In the genomic region with DNA sequence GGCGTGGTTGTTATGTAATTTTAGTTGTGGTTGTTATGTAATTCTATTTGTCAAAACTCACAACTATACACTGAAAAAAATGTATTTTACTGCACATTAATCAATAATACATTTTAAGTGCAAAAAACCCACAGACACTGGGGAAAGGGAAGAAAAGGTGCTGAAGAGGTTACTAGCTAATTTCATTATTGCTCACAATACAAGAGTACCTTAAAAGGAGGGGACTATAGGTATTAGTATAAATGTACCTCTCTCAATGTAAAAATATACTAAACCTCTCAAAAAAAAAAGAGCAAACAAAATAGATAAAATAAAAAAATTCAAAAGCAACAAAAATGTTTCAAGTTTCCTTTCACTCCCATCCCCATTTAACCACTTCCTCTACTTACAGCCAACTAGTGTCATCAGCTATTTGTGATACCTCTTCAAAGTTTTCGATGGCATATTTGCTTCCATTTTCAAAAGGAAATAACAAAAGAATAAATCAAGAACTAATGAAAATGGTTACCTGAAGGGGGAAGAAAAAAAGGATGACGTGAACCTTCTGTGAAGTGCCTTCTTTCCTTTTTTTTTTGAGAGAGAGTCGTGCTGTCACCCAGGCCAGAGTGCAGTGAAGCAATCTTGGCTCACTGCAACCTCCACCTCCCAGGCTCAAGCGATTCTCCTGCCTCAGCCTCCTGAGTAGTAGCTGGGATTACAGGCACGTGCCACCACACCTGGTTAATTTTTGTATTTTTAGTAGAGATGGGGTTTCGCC, we compare ENCODE assay signal across 15 cellular contexts. TPM values are rescaled to one million over a fixed set of nuclear protein-coding genes. Genes with fewer than 3 reads are reported as not detected.
DNase-seq lines count a peak whose midpoint lies in the region; ATAC-seq and TF ChIP-seq lines count a peak whose summit lies in the region.
"Had no signal": no experiment of that assay in that cellular context is flagged by ENCODE, and none has a peak within 500 bp of the region (broad histone marks: within the 10 kb centered on the region; RNA-seq: fewer than 3 reads in every experiment).

No MANE protein-coding gene starts in this region.

- ATAC-seq in GM19452 (IDR thresholded peaks at IDR 0.05; ENCODE audit: unreplicated experiment), result peak; percentile 67
- ATAC-seq in HG02938 (IDR thresholded peaks at IDR 0.05; ENCODE audit: unreplicated experiment), result no peak

- DNase-seq in GM06990 (ENCODE audit: extremely low read depth, insufficient read length) (peak; percentile 43), NOMO-1 treated with dmso at 0.1 percent for 144 hours (lab: John Stamatoyannopoulos, UW; ENCODE audit: unreplicated experiment) (peak; percentile 12), adrenal gland (no peak), DMS79 treated with DMSO at 0.1 percent for 48 hours (lab: John Stamatoyannopoulos, UW) (no peak), AG08396 (ENCODE audit: low spot score) (no peak)
- no peak for DNase-seq in effector memory CD4-positive, alpha-beta T cell
- DNase-seq: amygdala, HCEC 1CT, NCI-H1694, PC-9, thyroid gland had no signal

- no peaks in the 10 kb centered on the region for H3K36me3 ChIP-seq in GM06990 (ENCODE audit: control insufficient read depth, insufficient read depth, low read length)
- no peaks in the 10 kb centered on the region for H3K36me3 ChIP-seq in effector memory CD4-positive, alpha-beta T cell (ENCODE audit: control insufficient read depth, insufficient read depth, low read length)
- H3K36me3 ChIP-seq in adrenal gland (replicated peaks in 1 of 2), result no peaks in the 10 kb centered on the region
- H3K36me3 ChIP-seq: thyroid gland had no signal

- no peaks in the 10 kb centered on the region for H3K9me3 ChIP-seq in effector memory CD4-positive, alpha-beta T cell (ENCODE audit: control insufficient read depth, low read length)
- H3K9me3 ChIP-seq in adrenal gland (replicated peaks in 1 of 3), result peaks cover 0 to 10% (median 0%) of the 10 kb centered on the region in 3 donors
- H3K9me3 ChIP-seq: thyroid gland had no signal

- WGBS in adrenal gland, 4 donors, result 81 to 84% (median 82%) methylated on average over 7 of the region's 7 CpGs

- H3K4me1 ChIP-seq in effector memory CD4-positive, alpha-beta T cell (ENCODE audit: control insufficient read depth, insufficient read depth, low read length, poor library complexity, severe bottlenecking), result peaks cover 8% of the 10 kb centered on the region
- H3K4me1 ChIP-seq in adrenal gland (replicated peaks in 1 of 2), result peaks cover 3 to 40% of the 10 kb centered on the region in 2 donors
- H3K4me1 ChIP-seq: thyroid gland had no signal

- H3K4me3 ChIP-seq in GM06990 (replicated peaks; ENCODE audit: low read depth, low read length) (no peak overlapping the region), adrenal gland (no peak overlapping the region)
- peak overlapping the region; percentile 13 for H3K4me3 ChIP-seq in effector memory CD4-positive, alpha-beta T cell (ENCODE audit: insufficient read depth, low read depth, low read length, poor library complexity, severe bottlenecking)
- H3K4me3 ChIP-seq: PC-9, thyroid gland had no signal

- no peak for TF ChIP-seq POLR2A in adrenal gland (IDR thresholded peaks at IDR 0.05)

- intact Hi-C loops in adrenal gland (cut with DNase I), result no loop called here

- peak overlapping the region; percentile 58 for H3K27ac ChIP-seq in effector memory CD4-positive, alpha-beta T cell (ENCODE audit: insufficient read depth, low read length, poor library complexity, severe bottlenecking)
- no peak overlapping the region for H3K27ac ChIP-seq in adrenal gland
- H3K27ac ChIP-seq: HL-60, PC-9, thyroid gland, VCaP had no signal

- no peaks in the 10 kb centered on the region for H3K27me3 ChIP-seq in GM06990 (replicated peaks; ENCODE audit: control insufficient read depth, insufficient read depth, low read length)
- H3K27me3 ChIP-seq in effector memory CD4-positive, alpha-beta T cell (replicated peaks; ENCODE audit: control insufficient read depth, insufficient read depth, low read length, poor library complexity, severe bottlenecking), result no peaks in the 10 kb centered on the region
- no peaks in the 10 kb centered on the region for H3K27me3 ChIP-seq in adrenal gland
- H3K27me3 ChIP-seq: thyroid gland had no signal

- TF ChIP-seq CTCF in GM06990 (IDR thresholded peaks at IDR 0.05; ENCODE audit: insufficient read depth, low read length, poor library complexity, severe bottlenecking) (no peak), adrenal gland (IDR thresholded peaks at IDR 0.05) (no peak)

RNA-seq across cellular contexts. Expression of a gene that starts 30.2 kb away (rescaled TPM):
- 10 to 100 TPM; 30.8 to 63.1 (median 37.9) TPM for total RNA-seq in adrenal gland
- 10 to 100 TPM; 20.1 to 57.7 (median 26.4) TPM for polyA plus RNA-seq in adrenal gland

Comparison
In these comparisons a context has a peak if more than half of its experiments do, and no peak if none do; other contexts are left out.
1. DNase-seq: peak in GM06990 (single experiment) and NOMO-1 treated with dmso at 0.1 percent for 144 hours (single experiment); none in effector memory CD4-positive, alpha-beta T cell (0 of 3), adrenal gland (0 of 7), DMS79 treated with DMSO at 0.1 percent for 48 hours (single experiment) and AG08396 (single experiment).